23 cellular contexts compared by ENCODE assay signal in the genomic region with DNA sequence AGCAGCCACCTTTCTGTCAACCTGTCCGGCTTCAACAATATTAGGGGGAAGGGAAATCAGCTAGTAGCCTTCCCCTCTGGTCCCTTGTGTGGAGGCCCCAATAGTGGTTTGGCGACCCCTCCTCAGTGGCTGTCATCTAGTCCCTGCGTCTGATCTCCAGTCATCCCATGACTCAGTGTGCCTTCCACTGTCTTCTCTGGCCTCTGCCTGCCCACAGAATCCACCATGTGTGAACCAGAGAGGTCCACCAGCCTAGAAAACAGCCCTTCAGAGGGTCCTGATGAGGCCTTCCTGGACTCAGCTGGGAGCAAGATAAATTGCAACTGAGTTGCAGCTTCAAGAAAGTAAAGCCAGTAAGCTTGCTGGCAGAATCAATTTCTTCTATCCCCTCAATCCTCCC. TPM values are rescaled to one million over a fixed set of nuclear protein-coding genes. Genes with fewer than 3 reads are reported as not detected.
"Had no signal": no experiment of that assay in that cellular context is flagged by ENCODE, and none has a peak within 500 bp of the region (broad histone marks: within the 10 kb centered on the region; RNA-seq: fewer than 3 reads in every experiment).

No MANE protein-coding gene starts in this region.

- H3K9me3 Mint-ChIP-seq: naive thymus-derived CD4-positive, alpha-beta T cell; natural killer cell treated with Interleukin-12 subunit alpha and Interleukin-12 subunit beta and Interleukin-15 and Interleukin-18, amount 100 ng/mL, for 72 hours; stimulated activated naive B cell treated with anti-CD40 and anti-IgM and Interleukin-4, amounts not matched to agents 10 μg/mL and 1 μg/mL and 100 μg/mL, for 72 hours had no signal

- H3K27ac ChIP-seq: left ventricle myocardium inferior, pancreas, prostate gland, right lobe of liver, suprapubic skin, thoracic aorta, tibial artery, upper lobe of right lung had no signal

- H3K9me3 ChIP-seq: left ventricle myocardium inferior, mucosa of descending colon, pancreas, prostate gland, right lobe of liver, suprapubic skin, thoracic aorta, tibial artery, upper lobe of right lung had no signal

- H3K36me3 ChIP-seq: pancreas, prostate gland, right lobe of liver, suprapubic skin, tibial artery, upper lobe of right lung had no signal

- H3K27me3 ChIP-seq: pancreas, right lobe of liver, tibial artery, upper lobe of right lung had no signal

- ATAC-seq: mucosa of descending colon; naive thymus-derived CD4-positive, alpha-beta T cell; natural killer cell treated with Interleukin-12 subunit alpha and Interleukin-12 subunit beta and Interleukin-15 and Interleukin-18, amount 100 ng/mL, for 72 hours; pancreas; right lobe of liver; stimulated activated naive B cell treated with anti-CD40 and anti-IgM and Interleukin-4, amounts not matched to agents 10 μg/mL and 1 μg/mL and 100 μg/mL, for 72 hours; stimulated activated naive CD8-positive, alpha-beta T cell treated with anti-CD3 and anti-CD28 coated beads, Interleukin-15, Interleukin-2, amounts not matched to agents 100 U/mL and 50 U/mL, for 24 hours; upper lobe of right lung had no signal

- H3K4me3 Mint-ChIP-seq: naive thymus-derived CD4-positive, alpha-beta T cell; natural killer cell treated with Interleukin-12 subunit alpha and Interleukin-12 subunit beta and Interleukin-15 and Interleukin-18, amount 100 ng/mL, for 72 hours; stimulated activated naive B cell treated with anti-CD40 and anti-IgM and Interleukin-4, amounts not matched to agents 10 μg/mL and 1 μg/mL and 100 μg/mL, for 72 hours had no signal

- H3K27ac Mint-ChIP-seq: natural killer cell treated with Interleukin-12 subunit alpha and Interleukin-12 subunit beta and Interleukin-15 and Interleukin-18, amount 100 ng/mL, for 72 hours; stimulated activated naive B cell treated with anti-CD40 and anti-IgM and Interleukin-4, amounts not matched to agents 10 μg/mL and 1 μg/mL and 100 μg/mL, for 72 hours had no signal

- DNase-seq: left ventricle myocardium inferior; mesendoderm; midbrain; mucosa of descending colon; naive thymus-derived CD4-positive, alpha-beta T cell; nucleus accumbens; pancreas; posterior cingulate gyrus; right lobe of liver; stimulated activated CD4-positive, alpha-beta T cell treated with anti-CD3 and anti-CD28 coated beads, Interleukin-1b, Interleukin-23, amount 100 ng/mL, for 48 hours; stimulated activated CD4-positive, alpha-beta T cell treated with anti-CD3 and anti-CD28 coated beads, Interleukin-2, amount 100 ng/mL, for 48 hours; stimulated activated naive B cell treated with anti-CD40 and anti-IgM and Interleukin-4, amounts not matched to agents 10 μg/mL and 1 μg/mL and 100 μg/mL, for 72 hours; stimulated activated naive CD8-positive, alpha-beta T cell treated with anti-CD3 and anti-CD28 coated beads, Interleukin-15, Interleukin-2, amounts not matched to agents 100 U/mL and 50 U/mL, for 24 hours; tibial artery; trophoblast cell; upper lobe of right lung had no signal

- H3K36me3 Mint-ChIP-seq: natural killer cell treated with Interleukin-12 subunit alpha and Interleukin-12 subunit beta and Interleukin-15 and Interleukin-18, amount 100 ng/mL, for 72 hours; stimulated activated naive B cell treated with anti-CD40 and anti-IgM and Interleukin-4, amounts not matched to agents 10 μg/mL and 1 μg/mL and 100 μg/mL, for 72 hours had no signal

- H3K4me3 ChIP-seq: left ventricle myocardium inferior, lung, mucosa of descending colon, pancreas, prostate gland, right lobe of liver, smooth muscle cell, suprapubic skin, thoracic aorta, tibial artery, upper lobe of right lung had no signal

- H3K4me2 ChIP-seq: smooth muscle cell had no signal

RNA-seq across cellular contexts. Expression of a gene that starts 13.6 kb away (rescaled TPM):
- total RNA-seq: naive thymus-derived CD4-positive, alpha-beta T cell; natural killer cell treated with Interleukin-12 subunit alpha and Interleukin-12 subunit beta and Interleukin-15 and Interleukin-18, amount 100 ng/mL, for 72 hours; smooth muscle cell had no signal
- polyA plus RNA-seq: neural cell, smooth muscle cell had no signal
